ENCODE assay signal across 9 cellular contexts in genomic region chr12:11553871-11554533, GRCh38.
DNase-seq lines count a peak whose midpoint lies in the region; TF ChIP-seq lines count a peak whose summit lies in the region.
"Had no signal": no experiment of that assay in that cellular context is flagged by ENCODE, and none has a peak within 500 bp of the region (broad histone marks: within the 10 kb centered on the region; RNA-seq: fewer than 3 reads in every experiment).

No MANE protein-coding gene starts in this region.

- H3K27ac ChIP-seq in brain microvascular endothelial cell: no peak overlapping the region
- H3K27ac ChIP-seq: BLaER1 treated with 17β-estradiol and CSF1 and Interleukin-3, amounts not matched to agents 10 nM and 100 nM had no signal

- H3K36me3 ChIP-seq in H7 (replicated peaks; ENCODE audit: control insufficient read depth, insufficient read depth, low read length): no peaks in the 10 kb centered on the region
- no peaks in the 10 kb centered on the region for H3K36me3 ChIP-seq in brain microvascular endothelial cell (replicated peaks)
- H3K36me3 ChIP-seq: BLaER1 treated with 17β-estradiol and CSF1 and Interleukin-3, amounts not matched to agents 10 nM and 100 nM had no signal

- peak; percentile 72 for TF ChIP-seq CTCF in brain microvascular endothelial cell (IDR thresholded peaks at IDR 0.05; ENCODE audit: low read depth, low read length, missing control alignments)

- no peaks in the 10 kb centered on the region for H3K27me3 ChIP-seq in H7 (ENCODE audit: control insufficient read depth, insufficient read depth, low read length)
- peaks cover 1% of the 10 kb centered on the region for H3K27me3 ChIP-seq in brain microvascular endothelial cell (replicated peaks)
- H3K27me3 ChIP-seq: BLaER1 treated with 17β-estradiol and CSF1 and Interleukin-3, amounts not matched to agents 10 nM and 100 nM had no signal

- in situ Hi-C loops in SK-MEL-5 (cut with HindIII; ENCODE audit: low pct_unique_long_range_greater_than_20kb, low sequenced_read_pairs) (no loop called here), brain microvascular endothelial cell (cut with HindIII; ENCODE audit: low pct_ligation_motif_present, low sequenced_read_pairs) (no loop called here)

- DNase-seq in NCI-H2171 treated with DMSO at 0.1 percent for 48 hours (lab: John Stamatoyannopoulos, UW) (peak; percentile 32), NCI-H2171 (lab: John Stamatoyannopoulos, UW) (no peak), H7 (peak; percentile 75), NCI-H1092 (lab: John Stamatoyannopoulos, UW) (peak; percentile 41), SK-MEL-5 (ENCODE audit: low read depth, low spot score) (peak; percentile 79), brain microvascular endothelial cell (peak; percentile 58), inferior parietal cortex (ENCODE audit: extremely low spot score) (peak; percentile 70)
- peak; percentile 62 for DNase-seq in stimulated activated CD4-positive, alpha-beta T cell treated with anti-CD3 and anti-CD28 coated beads, Interleukin-4, amount 100 ng/mL, for 24 hours

- no peak overlapping the region for H3K4me3 ChIP-seq in H7 (ENCODE audit: insufficient read depth, low read depth, low read length)
- H3K4me3 ChIP-seq in brain microvascular endothelial cell (ENCODE audit: low read depth, low read length): no peak overlapping the region
- H3K4me3 ChIP-seq: BLaER1 treated with 17β-estradiol and CSF1 and Interleukin-3, amounts not matched to agents 10 nM and 100 nM had no signal
